In genomic region chr5:149959406-149960236, GRCh38 we compare ENCODE assay signal across 8 cellular contexts. TPM values are rescaled to one million over a fixed set of nuclear protein-coding genes. Genes with fewer than 3 reads are reported as not detected.
DNase-seq lines count a peak whose midpoint lies in the region; ATAC-seq, FAIRE-seq and TF ChIP-seq lines count a peak whose summit lies in the region.

No MANE protein-coding gene starts in this region.

- H3K36me3 ChIP-seq in brain microvascular endothelial cell (replicated peaks) (no peaks in the 10 kb centered on the region), kidney (ENCODE audit: control insufficient read depth in 1 of 2, insufficient read depth in 2 of 2, low read length in 2 of 2) (no peaks in the 10 kb centered on the region)

- intact Hi-C loops in kidney (cut with DNase I): no loop called here

- in situ Hi-C loops in brain microvascular endothelial cell (cut with HindIII; ENCODE audit: low pct_ligation_motif_present, low sequenced_read_pairs): no loop called here

- H3K9me3 ChIP-seq in kidney (ENCODE audit: control insufficient read depth in 1 of 2, low read length in 2 of 2): no peaks in the 10 kb centered on the region

- DNase-seq in ELF-1 (ENCODE audit: low read depth, low spot score) (peak; percentile 22), HuH-7 (ENCODE audit: low spot score) (peak; percentile 48), T-helper 2 cell (peak in 4 of 5 experiments; percentile 18 to 80 (median 28)), brain microvascular endothelial cell (peak; percentile 69), kidney (no peak), cortex of kidney (lab: John Stamatoyannopoulos, UW) (no peak)
- peak in 3 of 4 experiments; percentile 17 to 26 (median 26) for DNase-seq in stimulated activated CD4-positive, alpha-beta T cell treated with anti-CD3 and anti-CD28 coated beads, Interleukin-1b, Interleukin-23, amount 100 ng/mL, for 24 hours (ENCODE audit: low read depth in 4 of 4, low spot score in 1 of 4)

- H3K4me3 ChIP-seq in brain microvascular endothelial cell (ENCODE audit: low read depth, low read length) (peak overlapping the region; percentile 77), kidney (ENCODE audit: low read length in 2 of 2) (peak overlapping the region; percentile 26 to 76)

- ATAC-seq in HG03135 (IDR thresholded peaks at IDR 0.05; ENCODE audit: unreplicated experiment): no peak

- H3K27me3 ChIP-seq in brain microvascular endothelial cell (replicated peaks): no peaks in the 10 kb centered on the region

- peaks cover 0 to 11% of the 10 kb centered on the region in 2 donors for H3K4me1 ChIP-seq in kidney (ENCODE audit: control insufficient read depth in 1 of 2, insufficient read depth in 1 of 2, low read depth in 1 of 2, low read length in 2 of 2)

- H3K9ac ChIP-seq in kidney (ENCODE audit: low read length in 2 of 2): peak overlapping the region in 1 of 2 donors; percentile 49

- FAIRE-seq in kidney (lab: Jason Lieb, UNC): no peak

- TF ChIP-seq CTCF in brain microvascular endothelial cell (IDR thresholded peaks at IDR 0.05; ENCODE audit: low read depth, low read length, missing control alignments): peak; percentile 74
- TF ChIP-seq CTCF in kidney (IDR thresholded peaks at IDR 0.05; ENCODE audit: borderline replicate concordance, extremely low read depth, insufficient read depth): peak; percentile 47

- H3K27ac ChIP-seq in brain microvascular endothelial cell (peak overlapping the region; percentile 67), kidney (ENCODE audit: low read depth in 2 of 2, low read length in 2 of 2) (peak overlapping the region; percentile 73 to 76)

RNA-seq across cellular contexts. Expression of gene SLC26A2, which starts 0.9 kb away (rescaled TPM):
- total RNA-seq in kidney: 18.4 TPM
- polyA plus RNA-seq in kidney (ENCODE audit: insufficient read depth, low read depth, low replicate concordance): 2.2 TPM

RNA-seq across cellular contexts. Expression of gene PDE6A, which starts 15.0 kb away (rescaled TPM):
- 0.03 TPM for total RNA-seq in kidney
- polyA plus RNA-seq in kidney (ENCODE audit: insufficient read depth, low read depth, low replicate concordance): not detected

RNA-seq across cellular contexts. Expression of gene TIGD6, which starts 40.8 kb away (rescaled TPM):
- total RNA-seq in kidney: 6.0 TPM
- polyA plus RNA-seq in kidney (ENCODE audit: insufficient read depth, low read depth, low replicate concordance): 7.0 TPM

RNA-seq across cellular contexts. Expression of gene HMGXB3, which starts 40.9 kb away (rescaled TPM):
- 29.3 TPM for total RNA-seq in kidney
- polyA plus RNA-seq in kidney (ENCODE audit: insufficient read depth, low read depth, low replicate concordance): 9.5 TPM

Comparison
In these comparisons a context has a peak if more than half of its experiments do, and no peak if none do; other contexts are left out.
1. DNase-seq: peak in ELF-1 (single experiment), HuH-7 (single experiment), T-helper 2 cell (4 of 5), brain microvascular endothelial cell (single experiment) and stimulated activated CD4-positive, alpha-beta T cell treated with anti-CD3 and anti-CD28 coated beads, Interleukin-1b, Interleukin-23, amount 100 ng/mL, for 24 hours (3 of 4); none in kidney (single experiment) and cortex of kidney (single experiment).